16 cellular contexts compared by ENCODE assay signal in the genomic region with DNA sequence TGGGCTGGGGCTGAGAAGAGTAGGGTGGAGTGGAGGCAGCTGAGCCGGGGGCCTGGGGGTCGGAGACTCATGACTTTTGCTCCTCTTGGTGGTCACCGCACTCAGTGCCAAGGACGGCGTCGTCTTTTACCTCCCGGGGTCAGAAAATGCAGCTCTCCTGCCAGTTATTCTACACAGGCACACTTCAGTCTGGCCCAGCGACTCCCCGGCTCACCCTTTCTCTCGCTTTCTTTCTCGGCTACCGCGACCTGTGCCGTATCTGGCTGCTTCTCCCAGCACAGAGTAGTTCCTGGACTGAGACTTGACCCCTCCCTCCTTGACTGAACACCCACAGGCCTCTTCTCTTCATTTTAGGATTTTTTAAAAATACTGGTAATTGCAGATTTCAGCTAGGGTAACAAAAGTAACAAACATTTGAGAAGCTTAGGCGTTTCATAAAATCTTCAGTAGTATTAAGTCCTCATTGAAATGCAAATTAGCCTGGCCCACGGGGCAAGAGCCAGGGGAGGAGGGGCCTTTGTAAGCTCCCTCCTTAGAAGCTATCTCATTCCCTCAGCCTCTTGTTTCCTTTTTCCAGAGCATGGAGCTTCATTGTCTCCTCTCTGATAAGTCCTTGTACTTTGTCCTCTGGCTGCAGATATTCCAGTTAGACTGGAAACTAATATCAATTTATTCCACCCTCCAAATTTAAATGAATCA. TPM values are rescaled to one million over a fixed set of nuclear protein-coding genes. Genes with fewer than 3 reads are reported as not detected.
DNase-seq lines count a peak whose midpoint lies in the region; ATAC-seq and TF ChIP-seq lines count a peak whose summit lies in the region.
"Had no signal": no experiment of that assay in that cellular context is flagged by ENCODE, and none has a peak within 500 bp of the region (broad histone marks: within the 10 kb centered on the region; RNA-seq: fewer than 3 reads in every experiment).

No MANE protein-coding gene starts in this region.

- H3K9me3 ChIP-seq in HUES6 (ENCODE audit: control insufficient read depth, insufficient read depth, low read depth, low read length), result no peaks in the 10 kb centered on the region
- H3K9me3 ChIP-seq in naive thymus-derived CD4-positive, alpha-beta T cell (ENCODE audit: control insufficient read depth in 2 of 3, low read length in 3 of 3), result peaks cover 0 to 6% (median 0%) of the 10 kb centered on the region in 3 experiments
- H3K9me3 ChIP-seq: thoracic aorta had no signal

- peaks cover 45% of the 10 kb centered on the region for H3K27me3 ChIP-seq in HUES6 (ENCODE audit: control insufficient read depth, insufficient read depth, low read length)
- peaks cover 0 to 17% of the 10 kb centered on the region in 2 donors for H3K27me3 ChIP-seq in naive thymus-derived CD4-positive, alpha-beta T cell (ENCODE audit: control insufficient read depth in 2 of 2, insufficient read depth in 2 of 2, low read length in 2 of 2)

- POLR2A ChIA-PET in naive thymus-derived CD4-positive, alpha-beta T cell (lab: Charles Lee), result no interaction called here

- H3K27me3 Mint-ChIP-seq in brain, result peaks cover 90% of the 10 kb centered on the region
- H3K27me3 Mint-ChIP-seq in naive thymus-derived CD4-positive, alpha-beta T cell, result peaks cover 54 to 69% (median 67%) of the 10 kb centered on the region in 5 donors

- TF ChIP-seq POLR2A in GM18505 (IDR thresholded peaks at IDR 0.05; ENCODE audit: borderline replicate concordance, extremely low read depth, insufficient read depth, insufficient read length), result no peak

- H3K27ac Mint-ChIP-seq in brain, result peak overlapping the region in 1 of 5 experiments; percentile 14
- H3K27ac Mint-ChIP-seq in naive thymus-derived CD4-positive, alpha-beta T cell, result no peak overlapping the region
- H3K27ac Mint-ChIP-seq: activated CD8-positive, alpha-beta memory T cell treated with anti-CD3 and anti-CD28 coated beads, Interleukin-2, amount 10 ng/mL, durations not matched to agents 7 days and 5 days; activated naive CD4-positive, alpha-beta T cell treated with anti-CD3 and anti-CD28 coated beads for 36 hours; CD8-positive, alpha-beta T cell had no signal

- H3K9me3 Mint-ChIP-seq in brain, result peaks cover 0 to 15% (median 7%) of the 10 kb centered on the region in 5 experiments
- H3K9me3 Mint-ChIP-seq in naive thymus-derived CD4-positive, alpha-beta T cell, result peaks cover 0 to 9% (median 0%) of the 10 kb centered on the region in 11 donors
- H3K9me3 Mint-ChIP-seq: activated naive CD4-positive, alpha-beta T cell treated with anti-CD3 and anti-CD28 coated beads for 36 hours; CD8-positive, alpha-beta T cell had no signal

- intact Hi-C loops in naive thymus-derived CD4-positive, alpha-beta T cell (cut with micrococcal nuclease), result loop anchor here in 1 of 2 donors (5.0 kb wide), 1 partner anchor 1059 kb away; no protein-coding TSS in a partner anchor

- no peak for ATAC-seq in naive thymus-derived CD4-positive, alpha-beta T cell
- ATAC-seq in GM19452 (IDR thresholded peaks at IDR 0.05; ENCODE audit: unreplicated experiment) (no peak), GM18505 (IDR thresholded peaks at IDR 0.05; ENCODE audit: unreplicated experiment) (no peak)
- ATAC-seq: activated CD8-positive, alpha-beta memory T cell treated with anti-CD3 and anti-CD28 coated beads, Interleukin-2, amount 10 ng/mL, durations not matched to agents 7 days and 5 days; CD8-positive, alpha-beta T cell had no signal

- H3K36me3 ChIP-seq in HUES6 (ENCODE audit: control insufficient read depth, insufficient read depth, low read length), result no peaks in the 10 kb centered on the region
- no peaks in the 10 kb centered on the region for H3K36me3 ChIP-seq in naive thymus-derived CD4-positive, alpha-beta T cell (ENCODE audit: control insufficient read depth in 2 of 3, insufficient read depth in 3 of 3, low read length in 3 of 3)
- H3K36me3 ChIP-seq: thoracic aorta had no signal

- H3K4me1 ChIP-seq in HUES6 (ENCODE audit: control insufficient read depth, insufficient read depth, low read length), result peaks cover 15% of the 10 kb centered on the region
- H3K4me1 ChIP-seq in naive thymus-derived CD4-positive, alpha-beta T cell (ENCODE audit: control insufficient read depth in 2 of 2, insufficient read depth in 2 of 2, low read length in 2 of 2), result peaks cover 0 to 17% of the 10 kb centered on the region in 2 donors

- peak; percentile 72 for DNase-seq in DMS53 (lab: John Stamatoyannopoulos, UW)
- no peak for DNase-seq in naive thymus-derived CD4-positive, alpha-beta T cell
- DNase-seq in NCI-H446 (lab: John Stamatoyannopoulos, UW), result no peak
- DNase-seq: activated CD8-positive, alpha-beta memory T cell treated with anti-CD3 and anti-CD28 coated beads, Interleukin-2, amount 10 ng/mL, durations not matched to agents 7 days and 5 days; MV-4-11 had no signal

- H3K36me3 Mint-ChIP-seq in brain, result no peaks in the 10 kb centered on the region
- H3K36me3 Mint-ChIP-seq in naive thymus-derived CD4-positive, alpha-beta T cell, result peaks cover 0 to 3% (median 0%) of the 10 kb centered on the region in 5 donors
- H3K36me3 Mint-ChIP-seq: CD8-positive, alpha-beta T cell had no signal

- peak overlapping the region; percentile 61 for H3K4me3 ChIP-seq in HUES6 (ENCODE audit: low read depth, low read length)
- H3K4me3 ChIP-seq in naive thymus-derived CD4-positive, alpha-beta T cell (ENCODE audit: low read length), result no peak overlapping the region
- H3K4me3 ChIP-seq: thoracic aorta had no signal

- H3K4me1 Mint-ChIP-seq in brain, result peaks cover 34% of the 10 kb centered on the region
- H3K4me1 Mint-ChIP-seq in naive thymus-derived CD4-positive, alpha-beta T cell, result peaks cover 9 to 37% (median 27%) of the 10 kb centered on the region in 7 donors
- H3K4me1 Mint-ChIP-seq: activated CD8-positive, alpha-beta memory T cell treated with anti-CD3 and anti-CD28 coated beads, Interleukin-2, amount 10 ng/mL, durations not matched to agents 7 days and 5 days had no signal

- no peak overlapping the region for H3K9ac ChIP-seq in HUES6 (ENCODE audit: low read length)

- CTCF ChIA-PET in naive thymus-derived CD4-positive, alpha-beta T cell (lab: Charles Lee), result interaction anchor here (1.0 to 1.2 kb wide), 2 partner anchors 68 to 123 kb away, joined by 3 to 4 read pairs; no protein-coding TSS in a partner anchor

- no peak for TF ChIP-seq CTCF in brain (conservative IDR thresholded peaks at IDR 0.05)

- H3K4me3 Mint-ChIP-seq in brain, result peak overlapping the region; percentile 76 to 91 (median 85)
- H3K4me3 Mint-ChIP-seq in naive thymus-derived CD4-positive, alpha-beta T cell, result peak overlapping the region in 9 of 10 donors; percentile 19 to 75 (median 63)
- H3K4me3 Mint-ChIP-seq: activated CD8-positive, alpha-beta memory T cell treated with anti-CD3 and anti-CD28 coated beads, Interleukin-2, amount 10 ng/mL, durations not matched to agents 7 days and 5 days; activated naive CD4-positive, alpha-beta T cell treated with anti-CD3 and anti-CD28 coated beads for 36 hours; CD8-positive, alpha-beta T cell had no signal

- no peak overlapping the region for H3K27ac ChIP-seq in HUES6 (ENCODE audit: low read depth, low read length)
- no peak overlapping the region for H3K27ac ChIP-seq in naive thymus-derived CD4-positive, alpha-beta T cell (ENCODE audit: low read depth, low read length)
- H3K27ac ChIP-seq: thoracic aorta had no signal

RNA-seq across cellular contexts. Expression of a gene that starts 1.1 kb away (rescaled TPM):
- polyA plus RNA-seq in brain (ENCODE audit: insufficient read depth, low read depth, low replicate concordance), result not detected
- total RNA-seq in naive thymus-derived CD4-positive, alpha-beta T cell, result not detected
- polyA plus RNA-seq in naive thymus-derived CD4-positive, alpha-beta T cell, result not detected
- total RNA-seq: activated CD8-positive, alpha-beta memory T cell treated with anti-CD3 and anti-CD28 coated beads, Interleukin-2, amount 10 ng/mL, durations not matched to agents 7 days and 5 days; activated naive CD4-positive, alpha-beta T cell treated with anti-CD3 and anti-CD28 coated beads for 36 hours; cardiac septum; CD8-positive, alpha-beta T cell; HT1080; OCI-LY7; SK-MEL-5; thoracic aorta had no signal
